Comparison of ENCODE assay signal across 30 cellular contexts in genomic region chr19:19171110-19171672, GRCh38. TPM values are rescaled to one million over a fixed set of nuclear protein-coding genes. Genes with fewer than 3 reads are reported as not detected.
DNase-seq lines count a peak whose midpoint lies in the region; ATAC-seq and TF ChIP-seq lines count a peak whose summit lies in the region.
"Had no signal": no experiment of that assay in that cellular context is flagged by ENCODE, and none has a peak within 500 bp of the region (broad histone marks: within the 10 kb centered on the region; RNA-seq: fewer than 3 reads in every experiment).

No MANE protein-coding gene starts in this region.

- H3K9ac ChIP-seq in BLaER1 (no peak overlapping the region), Karpas-422 (ENCODE audit: low read length) (peak overlapping the region; percentile 94), skeletal muscle tissue (ENCODE audit: low read depth in 1 of 3, low read length in 3 of 3) (peak overlapping the region in 2 of 3 donors; percentile 50), trophoblast cell (ENCODE audit: low read length) (no peak overlapping the region)
- H3K9ac ChIP-seq: KMS-11 had no signal

- peak overlapping the region in 4 of 5 experiments; percentile 12 to 59 (median 20) for H3K27ac Mint-ChIP-seq in brain
- H3K27ac Mint-ChIP-seq: activated T-helper 2 cell treated with anti-CD3 and anti-CD28 coated beads, Interferon-gamma antibody, Interleukin-2, Interleukin-4, amounts not matched to agents 10 μg/mL and 5 μg/mL and 100 μg/mL, durations not matched to agents 14 hours and 24 hours and 36 hours had no signal

- H3K4me1 ChIP-seq in BLaER1: peaks cover 27% of the 10 kb centered on the region
- H3K4me1 ChIP-seq in Karpas-422 (ENCODE audit: low read length): peaks cover 75% of the 10 kb centered on the region
- H3K4me1 ChIP-seq in skeletal muscle tissue (ENCODE audit: control insufficient read depth in 3 of 3, insufficient read depth in 3 of 3, low read length in 3 of 3): peaks cover 20 to 28% (median 22%) of the 10 kb centered on the region in 3 donors
- H3K4me1 ChIP-seq in trophoblast cell (ENCODE audit: control insufficient read depth in 1 of 2, insufficient read depth in 2 of 2, low read length in 2 of 2): peaks cover 0 to 5% of the 10 kb centered on the region in 2 experiments
- H3K4me1 ChIP-seq in tibial artery: peaks cover 0 to 18% (median 10%) of the 10 kb centered on the region in 4 donors

- no peak overlapping the region for H4K8ac ChIP-seq in trophoblast cell (ENCODE audit: low read depth, low read length)

- H3K4ac ChIP-seq in trophoblast cell (ENCODE audit: low read depth, low read length): no peak overlapping the region

- no peak overlapping the region for H4K91ac ChIP-seq in trophoblast cell (ENCODE audit: low read depth, low read length)

- H3K27ac ChIP-seq in BLaER1: no peak overlapping the region
- peak overlapping the region; percentile 99 for H3K27ac ChIP-seq in Karpas-422 (ENCODE audit: low read length)
- H3K27ac ChIP-seq in skeletal muscle tissue (ENCODE audit: low read depth, low read length): no peak overlapping the region
- H3K27ac ChIP-seq in trophoblast cell (ENCODE audit: low read depth, low read length): no peak overlapping the region
- no peak overlapping the region for H3K27ac ChIP-seq in tibial artery
- H3K27ac ChIP-seq: cardiac muscle cell, KMS-11, PC-9 had no signal

- peaks cover 6% of the 10 kb centered on the region for H3K27me3 Mint-ChIP-seq in brain
- H3K27me3 Mint-ChIP-seq: activated naive CD4-positive, alpha-beta T cell treated with anti-CD3 and anti-CD28 coated beads, Interleukin-2, amount 50 U/mL, for 24 hours had no signal

- no peak overlapping the region for H2BK120ac ChIP-seq in trophoblast cell (ENCODE audit: insufficient read depth, low read length, poor library complexity)

- H3K4me2 ChIP-seq in BLaER1 (peak overlapping the region; percentile 88), Karpas-422 (ENCODE audit: low read depth, low read length, poor library complexity, severe bottlenecking) (peak overlapping the region; percentile 89), trophoblast cell (ENCODE audit: low read length) (no peak overlapping the region)
- H3K4me2 ChIP-seq: A549 had no signal

- no peak overlapping the region for H2AFZ ChIP-seq in Karpas-422 (ENCODE audit: low read length)
- H2AFZ ChIP-seq in trophoblast cell (ENCODE audit: insufficient read depth, low read length, poor library complexity): no peak overlapping the region
- H2AFZ ChIP-seq: PC-9 had no signal

- no peak for ATAC-seq in esophagus mucosa
- ATAC-seq: A549 had no signal

- H3K23ac ChIP-seq in trophoblast cell (ENCODE audit: low read length): no peak overlapping the region

- H3K14ac ChIP-seq in trophoblast cell (ENCODE audit: low read length): no peak overlapping the region

- intact Hi-C loops in tibial artery (cut with DNase I; ENCODE audit: low total_unique reads): no loop called here

- WGBS in trophoblast cell (ENCODE audit: extremely low coverage, insufficient coverage, insufficient read length): no CpG with 5 or more reads among the region's 5 CpGs

- H3K18ac ChIP-seq in trophoblast cell (ENCODE audit: low read length): no peak overlapping the region

- H3K27me3 ChIP-seq in BLaER1 (no peaks in the 10 kb centered on the region), Karpas-422 (ENCODE audit: low read length) (no peaks in the 10 kb centered on the region), skeletal muscle tissue (ENCODE audit: control insufficient read depth in 3 of 3, insufficient read depth in 3 of 3, low read length in 3 of 3) (no peaks in the 10 kb centered on the region), trophoblast cell (ENCODE audit: insufficient read depth, low read length) (no peaks in the 10 kb centered on the region), tibial artery (peaks cover 0 to 5% of the 10 kb centered on the region in 2 donors)

- H3K9me3 Mint-ChIP-seq in brain: no peaks in the 10 kb centered on the region
- H3K9me3 Mint-ChIP-seq: activated naive CD4-positive, alpha-beta T cell treated with anti-CD3 and anti-CD28 coated beads, Interleukin-2, amount 50 U/mL, for 24 hours; activated T-helper 2 cell treated with anti-CD3 and anti-CD28 coated beads, Interferon-gamma antibody, Interleukin-2, Interleukin-4, amounts not matched to agents 10 μg/mL and 5 μg/mL and 100 μg/mL, durations not matched to agents 14 hours and 24 hours and 36 hours; CD8-positive, alpha-beta memory T cell had no signal

- DNase-seq in Karpas-422: peak; percentile 51
- no peak for DNase-seq in trophoblast cell
- no peak for DNase-seq in tibial artery
- DNase-seq in T-helper 2 cell: no peak
- DNase-seq: activated CD4-positive, alpha-beta T cell treated with anti-CD3 and anti-CD28 coated beads for 4 hours; AML-193; CD8-positive, alpha-beta memory T cell; cortex of kidney; DMS 273 treated with DMSO at 0.1 percent for 48 hours; EL; GOT3; head of caudate nucleus; islet precursor cell; left ventricle myocardium superior; MM.1S; NCI-H2081; NCI-H524 treated with DMSO at 0.1 percent for 48 hours; PC-9; stimulated activated CD4-positive, alpha-beta T cell treated with anti-CD3 and anti-CD28 coated beads, Interleukin-12 subunit alpha, Interleukin-12 subunit beta, amount 100 ng/mL, for 4 hours; stimulated activated CD4-positive, alpha-beta T cell treated with anti-CD3 and anti-CD28 coated beads, Interleukin-4, amount 100 ng/mL, for 1 hour; T-helper 9 cell had no signal

- H4K20me1 ChIP-seq in BLaER1 (peaks cover 36% of the 10 kb centered on the region), Karpas-422 (ENCODE audit: insufficient read depth, low read depth, low read length) (peaks cover 15% of the 10 kb centered on the region; the same call in 1 of the 2 replicates)

- no peak overlapping the region for H4K12ac ChIP-seq in trophoblast cell (ENCODE audit: low read depth, low read length)

- H2AK5ac ChIP-seq in trophoblast cell (ENCODE audit: low read length): no peak overlapping the region

- H3K4me1 Mint-ChIP-seq in brain: peaks cover 22% of the 10 kb centered on the region

- peak overlapping the region in 4 of 5 experiments; percentile 38 to 85 (median 79) for H3K4me3 Mint-ChIP-seq in brain

- H3K9me2 ChIP-seq in Karpas-422 (replicated peaks; ENCODE audit: insufficient read depth, low read length): no peaks in the 10 kb centered on the region

- H3K9me3 ChIP-seq in BLaER1 (no peaks in the 10 kb centered on the region), Karpas-422 (ENCODE audit: low read length) (no peaks in the 10 kb centered on the region), skeletal muscle tissue (ENCODE audit: control insufficient read depth in 3 of 3, low read length in 3 of 3) (no peaks in the 10 kb centered on the region), trophoblast cell (ENCODE audit: insufficient read depth, low read depth, low read length) (no peaks in the 10 kb centered on the region), tibial artery (no peaks in the 10 kb centered on the region)
- H3K9me3 ChIP-seq: A549 had no signal

- no peaks in the 10 kb centered on the region for H3K79me1 ChIP-seq in trophoblast cell (ENCODE audit: low read length)

- H3K4me3 ChIP-seq in BLaER1 (no peak overlapping the region), Karpas-422 (ENCODE audit: low read length) (peak overlapping the region; percentile 78; the same call in 1 of the 2 replicates), skeletal muscle tissue (ENCODE audit: low read length in 3 of 3) (no peak overlapping the region), trophoblast cell (ENCODE audit: low read depth, low read length) (no peak overlapping the region), tibial artery (no peak overlapping the region)
- H3K4me3 ChIP-seq: A549, cardiac muscle cell, PC-9 had no signal

- no peak overlapping the region for H2BK5ac ChIP-seq in trophoblast cell (ENCODE audit: low read depth, low read length, poor library complexity)

- no peak overlapping the region for H2BK12ac ChIP-seq in trophoblast cell (ENCODE audit: low read length)

- H3K36me3 ChIP-seq in BLaER1 (peaks cover 12% of the 10 kb centered on the region; the same call in 1 of the 2 replicates), Karpas-422 (ENCODE audit: insufficient read depth, low read length) (peaks cover 23% of the 10 kb centered on the region; the same call in 1 of the 2 replicates), skeletal muscle tissue (ENCODE audit: control insufficient read depth in 3 of 3, insufficient read depth in 3 of 3, low read length in 3 of 3) (peaks cover 0 to 4% (median 1%) of the 10 kb centered on the region in 3 donors), trophoblast cell (ENCODE audit: control insufficient read depth in 1 of 2, insufficient read depth in 2 of 2, low read length in 2 of 2) (no peaks in the 10 kb centered on the region), tibial artery (peaks cover 3 to 17% (median 7%) of the 10 kb centered on the region in 3 donors)
- H3K36me3 ChIP-seq: cardiac muscle cell had no signal

- no peaks in the 10 kb centered on the region for H3K36me3 Mint-ChIP-seq in brain
- H3K36me3 Mint-ChIP-seq: activated naive CD4-positive, alpha-beta T cell treated with anti-CD3 and anti-CD28 coated beads, Interleukin-2, amount 50 U/mL, for 24 hours had no signal

- H3K79me2 ChIP-seq in Karpas-422 (ENCODE audit: low read length) (peaks cover 42% of the 10 kb centered on the region), trophoblast cell (ENCODE audit: control insufficient read depth, insufficient read depth, low read length, poor library complexity) (no peaks in the 10 kb centered on the region)

- TF ChIP-seq CTCF in brain (conservative IDR thresholded peaks at IDR 0.05): no peak
- TF ChIP-seq CTCF in tibial artery (IDR thresholded peaks at IDR 0.05): no peak

RNA-seq across cellular contexts. Expression of gene MEF2B, which starts 1.1 kb away (rescaled TPM):
- total RNA-seq in Karpas-422 (2014; rRNA removed; shearing (Covaris generic); ENCODE audit: low replicate concordance): 395 and 679 TPM in 2 replicates
- 22.1 TPM for polyA plus RNA-seq in brain (ENCODE audit: insufficient read depth, low read depth, low replicate concordance)
- total RNA-seq in skeletal muscle tissue: not detected
- polyA plus RNA-seq in trophoblast cell (2013): 1.1 and 1.2 TPM in 2 replicates
- 1.4 TPM for total RNA-seq in esophagus mucosa
- total RNA-seq: cardiac muscle cell, left ventricle myocardium superior had no signal
- polyA plus RNA-seq: CD8-positive, alpha-beta memory T cell had no signal

RNA-seq across cellular contexts. Expression of gene BORCS8, which starts 20.8 kb away (rescaled TPM):
- total RNA-seq in Karpas-422 (2014; rRNA removed; shearing (Covaris generic); ENCODE audit: low replicate concordance): 6.6 and 12.3 TPM in 2 replicates
- polyA plus RNA-seq in brain (ENCODE audit: insufficient read depth, low read depth, low replicate concordance): 31.0 TPM
- total RNA-seq in skeletal muscle tissue (4.2 TPM), esophagus mucosa (18.4 TPM)
- polyA plus RNA-seq in trophoblast cell (2013): 18.6 and 19.2 TPM in 2 replicates

RNA-seq across cellular contexts. Expression of gene RFXANK, which starts 20.9 kb away (rescaled TPM):
- 170 and 176 TPM in 2 replicates for total RNA-seq in Karpas-422 (2014; rRNA removed; shearing (Covaris generic); ENCODE audit: low replicate concordance)
- 97.8 TPM for polyA plus RNA-seq in brain (ENCODE audit: insufficient read depth, low read depth, low replicate concordance)
- 56.9 TPM for total RNA-seq in skeletal muscle tissue
- 108 and 112 TPM in 2 replicates for polyA plus RNA-seq in trophoblast cell (2013)
- 72.9 TPM for total RNA-seq in esophagus mucosa

RNA-seq across cellular contexts. Expression of gene NR2C2AP, which starts 32.0 kb away (rescaled TPM):
- total RNA-seq in Karpas-422 (2014; rRNA removed; shearing (Covaris generic); ENCODE audit: low replicate concordance): 6.9 and 21.4 TPM in 2 replicates
- polyA plus RNA-seq in brain (ENCODE audit: insufficient read depth, low read depth, low replicate concordance): 25.0 TPM
- total RNA-seq in skeletal muscle tissue (7.3 TPM), esophagus mucosa (14.8 TPM)
- polyA plus RNA-seq in trophoblast cell (2013): 9.3 and 10.1 TPM in 2 replicates

RNA-seq across cellular contexts. Expression of gene TMEM161A, which starts 32.9 kb away (rescaled TPM):
- 24.9 and 58.5 TPM in 2 replicates for total RNA-seq in Karpas-422 (2014; rRNA removed; shearing (Covaris generic); ENCODE audit: low replicate concordance)
- polyA plus RNA-seq in brain (ENCODE audit: insufficient read depth, low read depth, low replicate concordance): 23.3 TPM
- total RNA-seq in skeletal muscle tissue: 11.0 TPM
- polyA plus RNA-seq in trophoblast cell (2013): 18.3 and 18.4 TPM in 2 replicates
- total RNA-seq in esophagus mucosa: 18.7 TPM

Comparison
In these comparisons a context has a peak if more than half of its experiments do, and no peak if none do; other contexts are left out.
1. H3K9ac ChIP-seq: peak in Karpas-422 (single experiment) and skeletal muscle tissue (2 of 3); none in BLaER1 (single experiment) and trophoblast cell (single experiment).
2. RNA of gene MEF2B, which starts 1.1 kb away (total RNA-seq): 395 to 679 TPM in Karpas-422; 1.4 TPM in esophagus mucosa (single experiment) and not detected in skeletal muscle tissue (single experiment); every median in the first group is over 100 times any median in the second.